1 cellular context compared by ENCODE assay signal in the genomic region with DNA sequence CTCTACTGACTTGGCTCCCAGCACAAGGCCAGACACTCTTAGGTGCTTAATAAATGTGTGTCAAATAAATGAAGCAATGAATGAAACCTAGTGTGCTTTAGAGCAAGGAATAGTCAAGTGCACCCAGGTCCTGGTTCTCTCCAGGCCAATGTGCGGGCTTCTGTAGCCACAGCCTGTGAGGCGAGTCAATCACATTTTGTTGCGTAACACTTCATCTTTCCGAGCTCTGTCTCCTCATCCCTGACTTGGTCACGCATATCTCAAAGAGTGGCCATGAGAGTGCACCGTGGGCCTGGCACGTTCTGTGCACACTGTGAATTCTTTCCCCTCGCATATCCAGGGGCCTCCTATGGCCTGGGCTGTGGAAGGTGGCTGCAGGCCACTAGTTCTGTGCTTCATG.
TF ChIP-seq lines count a peak whose summit lies in the region.

No MANE protein-coding gene starts in this region.

TF ChIP-seq in K562, 482 proteins besides CTCF, POLR2A, EP300 and RAD21 (continued from another document):
- TF ChIP-seq, protein P1, sequence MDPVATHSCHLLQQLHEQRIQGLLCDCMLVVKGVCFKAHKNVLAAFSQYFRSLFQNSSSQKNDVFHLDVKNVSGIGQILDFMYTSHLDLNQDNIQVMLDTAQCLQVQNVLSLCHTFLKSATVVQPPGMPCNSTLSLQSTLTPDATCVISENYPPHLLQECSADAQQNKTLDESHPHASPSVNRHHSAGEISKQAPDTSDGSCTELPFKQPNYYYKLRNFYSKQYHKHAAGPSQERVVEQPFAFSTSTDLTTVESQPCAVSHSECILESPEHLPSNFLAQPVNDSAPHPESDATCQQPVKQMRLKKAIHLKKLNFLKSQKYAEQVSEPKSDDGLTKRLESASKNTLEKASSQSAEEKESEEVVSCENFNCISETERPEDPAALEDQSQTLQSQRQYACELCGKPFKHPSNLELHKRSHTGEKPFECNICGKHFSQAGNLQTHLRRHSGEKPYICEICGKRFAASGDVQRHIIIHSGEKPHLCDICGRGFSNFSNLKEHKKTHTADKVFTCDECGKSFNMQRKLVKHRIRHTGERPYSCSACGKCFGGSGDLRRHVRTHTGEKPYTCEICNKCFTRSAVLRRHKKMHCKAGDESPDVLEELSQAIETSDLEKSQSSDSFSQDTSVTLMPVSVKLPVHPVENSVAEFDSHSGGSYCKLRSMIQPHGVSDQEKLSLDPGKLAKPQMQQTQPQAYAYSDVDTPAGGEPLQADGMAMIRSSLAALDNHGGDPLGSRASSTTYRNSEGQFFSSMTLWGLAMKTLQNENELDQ (CRISPR knock-in tag; IDR thresholded peaks at IDR 0.05; ENCODE audit: borderline replicate concordance) = no peak
- TF ChIP-seq, protein P2, sequence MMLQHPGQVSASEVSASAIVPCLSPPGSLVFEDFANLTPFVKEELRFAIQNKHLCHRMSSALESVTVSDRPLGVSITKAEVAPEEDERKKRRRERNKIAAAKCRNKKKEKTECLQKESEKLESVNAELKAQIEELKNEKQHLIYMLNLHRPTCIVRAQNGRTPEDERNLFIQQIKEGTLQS (IDR thresholded peaks at IDR 0.05) = no peak
- TF ChIP-seq, protein P2 (CRISPR knock-in tag; conservative IDR thresholded peaks at IDR 0.05) = no peak
- TF ChIP-seq, protein P3, sequence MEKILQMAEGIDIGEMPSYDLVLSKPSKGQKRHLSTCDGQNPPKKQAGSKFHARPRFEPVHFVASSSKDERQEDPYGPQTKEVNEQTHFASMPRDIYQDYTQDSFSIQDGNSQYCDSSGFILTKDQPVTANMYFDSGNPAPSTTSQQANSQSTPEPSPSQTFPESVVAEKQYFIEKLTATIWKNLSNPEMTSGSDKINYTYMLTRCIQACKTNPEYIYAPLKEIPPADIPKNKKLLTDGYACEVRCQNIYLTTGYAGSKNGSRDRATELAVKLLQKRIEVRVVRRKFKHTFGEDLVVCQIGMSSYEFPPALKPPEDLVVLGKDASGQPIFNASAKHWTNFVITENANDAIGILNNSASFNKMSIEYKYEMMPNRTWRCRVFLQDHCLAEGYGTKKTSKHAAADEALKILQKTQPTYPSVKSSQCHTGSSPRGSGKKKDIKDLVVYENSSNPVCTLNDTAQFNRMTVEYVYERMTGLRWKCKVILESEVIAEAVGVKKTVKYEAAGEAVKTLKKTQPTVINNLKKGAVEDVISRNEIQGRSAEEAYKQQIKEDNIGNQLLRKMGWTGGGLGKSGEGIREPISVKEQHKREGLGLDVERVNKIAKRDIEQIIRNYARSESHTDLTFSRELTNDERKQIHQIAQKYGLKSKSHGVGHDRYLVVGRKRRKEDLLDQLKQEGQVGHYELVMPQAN (IDR thresholded peaks at IDR 0.05; ENCODE audit: borderline replicate concordance) = no peak
